Comparison of ENCODE assay signal across 8 cellular contexts in genomic region chrX:55907968-55908607, GRCh38.
A peak's percentile ranks its signal among the peaks of the same experiment; 100 is the strongest.
DNase-seq lines count a peak whose midpoint lies in the region; ATAC-seq, FAIRE-seq and TF ChIP-seq lines count a peak whose summit lies in the region.

No MANE protein-coding gene starts in this region.

- H2AFZ ChIP-seq in GM12878 (ENCODE audit: control insufficient read depth, low read depth, low read length): peak overlapping the region; percentile 81

- peak overlapping the region; percentile 80 for H3K4me2 ChIP-seq in GM12878 (ENCODE audit: control insufficient read depth, insufficient read depth)

- H3K4me3 ChIP-seq in GM12878: peak overlapping the region; percentile 76

- WGBS in GM12878 (ENCODE audit: insufficient coverage, insufficient replicate concordance, low lambda C conversion rate, missing lambda C conversion rate): 20% methylated on average over 20 of the region's 20 CpGs

- DNase-seq in CD1c-positive myeloid dendritic cell (ENCODE audit: extremely low spot score) (peak; percentile 27), T follicular helper cell (ENCODE audit: low read depth) (peak; percentile 15), GM12878 (ENCODE audit: low read depth, low spot score) (no peak), immature natural killer cell (peak in 2 of 3 donors; percentile 16 to 19), NCI-H146 (lab: John Stamatoyannopoulos, UW) (no peak)
- DNase-seq in stimulated activated CD4-positive, alpha-beta T cell treated with anti-CD3 and anti-CD28 coated beads, Interleukin-12 subunit alpha, Interleukin-12 subunit beta, amount 100 ng/mL, for 48 hours (ENCODE audit: low read depth in 2 of 3, low spot score in 1 of 3): peak; percentile 15 to 28 (median 23)

- peak; percentile 47 for ATAC-seq in GM19328 (IDR thresholded peaks at IDR 0.05; ENCODE audit: unreplicated experiment)
- peak; percentile 85 for ATAC-seq in HG03432 (IDR thresholded peaks at IDR 0.05; ENCODE audit: unreplicated experiment)
- ATAC-seq in GM12878: peak; percentile 78

- no peaks in the 10 kb centered on the region for H3K9me3 Mint-ChIP-seq in immature natural killer cell

- no peak for TF ChIP-seq EP300 in GM12878 (IDR thresholded peaks at IDR 0.05; ENCODE audit: borderline replicate concordance in 1 of 2, control insufficient read depth in 1 of 2, low read depth in 2 of 2, low read length in 2 of 2)

- H3K27ac ChIP-seq in GM12878 (ENCODE audit: control insufficient read depth, insufficient read depth): peak overlapping the region; percentile 87

- no TSS peak for BruUV-seq in GM12878 (replicated peaks; lab: Mats Ljungman, UMichigan)

- SMC1A ChIA-PET in GM12878 (lab: Charles Lee; ENCODE audit: uncharacterized antibody, unreplicated experiment): interaction anchor here (0.6 to 4.5 kb wide), 24 partner anchors 11 to 820 kb away, joined by 3 to 45 read pairs (median 3); partner anchors contain the start of genes KLF8, NBDY and RRAGB

- peak; percentile 52 to 60 (median 58) for TF ChIP-seq CTCF in GM12878 (IDR thresholded peaks at IDR 0.05 in 2 of 3, conservative IDR thresholded peaks at IDR 0.05 in 1 of 3; ENCODE audit: control insufficient read depth in 2 of 3, extremely low read depth in 1 of 3, insufficient read depth in 1 of 3, low read depth in 3 of 3, low read length in 3 of 3)

- in situ Hi-C loops in GM12878 (cut with MboI): loop anchor here (5.0 kb wide), 1 partner anchor 261 kb away; no protein-coding TSS in a partner anchor

- peak overlapping the region; percentile 90 to 93 (median 91) for H3K4me3 Mint-ChIP-seq in immature natural killer cell

- peaks cover 27% of the 10 kb centered on the region for H3K79me2 ChIP-seq in GM12878 (ENCODE audit: control insufficient read depth, insufficient read depth, low read length)

- peaks cover 3 to 4% (median 3%) of the 10 kb centered on the region in 3 donors for H3K27me3 Mint-ChIP-seq in immature natural killer cell (ENCODE audit: low read depth in 3 of 3)

- RAD21 ChIA-PET in GM12878 (lab: Charles Lee; ENCODE audit: unreplicated experiment): interaction anchor here (0.8 to 4.6 kb wide), 14 partner anchors 8 to 748 kb away, joined by 3 to 43 read pairs (median 9); partner anchors contain the start of genes KLF8, RRAGB and USP51

- H3K4me1 Mint-ChIP-seq in immature natural killer cell: peaks cover 6 to 9% of the 10 kb centered on the region in 2 donors

- H4K20me1 ChIP-seq in GM12878 (ENCODE audit: control insufficient read depth, insufficient read depth): no peaks in the 10 kb centered on the region

- no peak for FAIRE-seq in GM12878 (lab: Jason Lieb, UNC)

- CTCF ChIA-PET in GM12878 (lab: Yijun Ruan, JAX): interaction anchor here (0.7 to 3.3 kb wide), 23 partner anchors 9 to 819 kb away, joined by 3 to 33 read pairs (median 4); partner anchors contain the start of genes MAGEH1 and RRAGB

- POLR2A ChIA-PET in GM12878 (lab: Charles Lee): interaction anchor here (0.6 to 2.4 kb wide), 4 partner anchors 9 to 47 kb away, joined by 3 to 10 read pairs (median 8); no protein-coding TSS in a partner anchor

- peak overlapping the region in 5 of 6 donors; percentile 32 to 71 (median 65) for H3K27ac Mint-ChIP-seq in immature natural killer cell

- intact Hi-C loops in GM12878 (cut with micrococcal nuclease; ENCODE audit: unreplicated experiment): loop anchor here (1.0 to 2.0 kb wide), 4 partner anchors 41 to 341 kb away; no protein-coding TSS in a partner anchor

- no peak for TF ChIP-seq POLR2A in GM12878 (IDR thresholded peaks at IDR 0.05; ENCODE audit: low read depth, low read length)

- peak; percentile 58 for TF ChIP-seq RAD21 in GM12878 (IDR thresholded peaks at IDR 0.05; ENCODE audit: insufficient read depth, low read depth, low read length)

- H3K9me3 ChIP-seq in GM12878 (replicated peaks; ENCODE audit: control insufficient read depth, insufficient read depth, low read length): no peaks in the 10 kb centered on the region; the same call in 1 of the 3 replicates

- no peaks in the 10 kb centered on the region for H3K27me3 ChIP-seq in GM12878 (replicated peaks in 1 of 2; ENCODE audit: control insufficient read depth in 2 of 2, insufficient read depth in 2 of 2, low read length in 1 of 2)

- no peaks in the 10 kb centered on the region; the same call in 1 of the 2 replicates for H3K4me1 ChIP-seq in GM12878 (ENCODE audit: control insufficient read depth, insufficient read depth, low read length)

- no peaks in the 10 kb centered on the region for H3K36me3 Mint-ChIP-seq in immature natural killer cell

- H3K36me3 ChIP-seq in GM12878 (ENCODE audit: control insufficient read depth in 2 of 2, insufficient read depth in 2 of 2, low read length in 1 of 2): no peaks in the 10 kb centered on the region

- H3K9ac ChIP-seq in GM12878 (ENCODE audit: control insufficient read depth, insufficient read depth, low read length): peak overlapping the region; percentile 83

TF ChIP-seq in GM12878, 131 proteins besides CTCF, POLR2A, EP300 and RAD21 (continues in another document):
- TF ChIP-seq EGR1 (IDR thresholded peaks at IDR 0.05; ENCODE audit: borderline replicate concordance in 1 of 2, low read depth in 2 of 2, low read length in 2 of 2) (peak in 1 of 2 experiments; percentile 88; a peak in 2 of 3 replicates), SUPT20H (IDR thresholded peaks at IDR 0.05; ENCODE audit: borderline replicate concordance, control insufficient read depth, low read depth, low read length) (no peak), RBBP5 (conservative IDR thresholded peaks at IDR 0.05) (no peak), HDAC6 (IDR thresholded peaks at IDR 0.05; ENCODE audit: unreplicated experiment) (no peak), CHD2 (IDR thresholded peaks at IDR 0.05; ENCODE audit: borderline replicate concordance, low read depth, low read length) (no peak), SMC3 (IDR thresholded peaks at IDR 0.05; ENCODE audit: borderline replicate concordance, low read length) (peak; percentile 35; the same call in 1 of the 2 replicates), CBFB (IDR thresholded peaks at IDR 0.05; ENCODE audit: low read depth) (0 out of 2 replicates have a peak, but pooled peaks have one; percentile 9), TARDBP (IDR thresholded peaks at IDR 0.05; ENCODE audit: borderline replicate concordance) (no peak), TBL1XR1 (IDR thresholded peaks at IDR 0.05; ENCODE audit: low read depth, low read length) (no peak), RUNX3 (IDR thresholded peaks at IDR 0.05; ENCODE audit: low read length) (peak; percentile 30), GABPA (IDR thresholded peaks at IDR 0.05; ENCODE audit: low read depth) (0 out of 2 replicates have a peak, but pooled peaks have one; percentile 43), MTA3 (IDR thresholded peaks at IDR 0.05; ENCODE audit: borderline replicate concordance, low read length) (no peak), MTA2 (IDR thresholded peaks at IDR 0.05; ENCODE audit: low read depth) (0 out of 2 replicates have a peak, but pooled peaks have one; percentile 21), ETV6 (conservative IDR thresholded peaks at IDR 0.05 in 1 of 2, IDR thresholded peaks at IDR 0.05 in 1 of 2; ENCODE audit: borderline replicate concordance in 1 of 2, low read depth in 1 of 2) (peak in 1 of 2 experiments; percentile 43; a peak in 1 of 4 replicates), ZNF207 (IDR thresholded peaks at IDR 0.05; ENCODE audit: borderline replicate concordance) (0 out of 2 replicates have a peak, but pooled peaks have one; percentile 34), YY1 (IDR thresholded peaks at IDR 0.05; ENCODE audit: low read depth, low read length) (peak; percentile 44; the same call in 1 of the 2 replicates), CBX5 (IDR thresholded peaks at IDR 0.05; ENCODE audit: low read depth) (peak; percentile 47; the same call in 1 of the 2 replicates), IKZF1 (conservative IDR thresholded peaks at IDR 0.05) (peak; percentile 70), MEF2A (IDR thresholded peaks at IDR 0.05; ENCODE audit: insufficient read depth, low read depth, low read length) (0 out of 2 replicates have a peak, but pooled peaks have one; percentile 12), PBX3 (IDR thresholded peaks at IDR 0.05; ENCODE audit: insufficient replicate concordance, low read depth, low read length) (peak; percentile 52), IKZF2 (IDR thresholded peaks at IDR 0.05) (peak; percentile 45 to 61), WRNIP1 (IDR thresholded peaks at IDR 0.05; ENCODE audit: borderline replicate concordance, low read depth, low read length) (no peak), JUNB (IDR thresholded peaks at IDR 0.05) (peak; percentile 76), PKNOX1 (IDR thresholded peaks at IDR 0.05) (peak; percentile 90), ELK1 (IDR thresholded peaks at IDR 0.05; ENCODE audit: low read depth, low read length) (0 out of 2 replicates have a peak, but pooled peaks have one; percentile 17)

Comparison
In these comparisons a context has a peak if more than half of its experiments do, and no peak if none do; other contexts are left out.
1. DNase-seq: peak in CD1c-positive myeloid dendritic cell (single experiment), T follicular helper cell (single experiment), immature natural killer cell (2 of 3) and stimulated activated CD4-positive, alpha-beta T cell treated with anti-CD3 and anti-CD28 coated beads, Interleukin-12 subunit alpha, Interleukin-12 subunit beta, amount 100 ng/mL, for 48 hours (3 of 3); none in GM12878 (single experiment) and NCI-H146 (single experiment).
2. Peak in every context shown above with its lines, with median percentiles within 50 percentile points of each other: ATAC-seq.